8 cellular contexts compared by ENCODE assay signal in genomic region chr22:44668886-44669724, GRCh38. TPM values are rescaled to one million over a fixed set of nuclear protein-coding genes. Genes with fewer than 3 reads are reported as not detected.
DNase-seq lines count a peak whose midpoint lies in the region; ATAC-seq and TF ChIP-seq lines count a peak whose summit lies in the region.

No MANE protein-coding gene starts in this region.

- no peaks in the 10 kb centered on the region for H3K36me3 Mint-ChIP-seq in endodermal cell (ENCODE audit: low read depth)
- peaks cover 0 to 6% of the 10 kb centered on the region in 2 donors for H3K36me3 Mint-ChIP-seq in naive B cell

- WGBS in heart left ventricle, 4 donors, result 5 to 26% (median 9%) methylated on average over 8 to 50 of the region's 50 CpGs
- 14 to 48% methylated on average over 6 to 42 of the region's 50 CpGs for WGBS in endodermal cell (ENCODE audit: insufficient coverage in 1 of 2, insufficient read length in 1 of 2), 2 experiments

- TF ChIP-seq POLR2A in heart left ventricle (IDR thresholded peaks at IDR 0.05), result no peak

- DNase-seq in heart left ventricle (peak in 1 of 5 donors; percentile 26), Right ventricle myocardium inferior (ENCODE audit: missing footprints) (no peak), endodermal cell (peak; percentile 62), naive B cell (no peak), DMS153 (lab: John Stamatoyannopoulos, UW) (no peak), SK-N-DZ (ENCODE audit: low spot score) (no peak), hippocampal formation (lab: John Stamatoyannopoulos, UW) (no peak)

- TF ChIP-seq CTCF in heart left ventricle (IDR thresholded peaks at IDR 0.05) (no peak), endodermal cell (conservative IDR thresholded peaks at IDR 0.05) (no peak)

- H3K9ac ChIP-seq in endodermal cell (ENCODE audit: extremely low read depth, low read length, poor library complexity, severe bottlenecking), result no peak overlapping the region

- H3K27me3 Mint-ChIP-seq in endodermal cell (ENCODE audit: insufficient read depth), result peaks cover 35% of the 10 kb centered on the region
- H3K27me3 Mint-ChIP-seq in naive B cell, result peaks cover 24 to 57% (median 32%) of the 10 kb centered on the region in 3 donors

- H3K9me3 Mint-ChIP-seq in endodermal cell (no peaks in the 10 kb centered on the region), naive B cell (no peaks in the 10 kb centered on the region)

- H3K4me1 ChIP-seq in heart left ventricle, result peaks cover 0 to 59% (median 12%) of the 10 kb centered on the region in 12 donors
- no peaks in the 10 kb centered on the region for H3K4me1 ChIP-seq in endodermal cell (ENCODE audit: control insufficient read depth, insufficient read depth, low read length)

- peaks cover 0 to 10% (median 0%) of the 10 kb centered on the region in 9 donors for H3K27me3 ChIP-seq in heart left ventricle
- H3K27me3 ChIP-seq in endodermal cell (ENCODE audit: control insufficient read depth, insufficient read depth, low read length, poor library complexity, severe bottlenecking), result peaks cover 11% of the 10 kb centered on the region

- H3K9me3 ChIP-seq in heart left ventricle, result no peaks in the 10 kb centered on the region
- no peaks in the 10 kb centered on the region for H3K9me3 ChIP-seq in endodermal cell (ENCODE audit: control insufficient read depth, low read length)

- H3K4me1 Mint-ChIP-seq in endodermal cell, result no peaks in the 10 kb centered on the region
- H3K4me1 Mint-ChIP-seq in naive B cell, result peaks cover 5 to 30% (median 22%) of the 10 kb centered on the region in 3 donors

- intact Hi-C loops in heart left ventricle (cut with DNase I), result no loop called here
- intact Hi-C loops in Right ventricle myocardium inferior (cut with DNase I), result no loop called here

- peak overlapping the region; percentile 59 for H3K4me3 Mint-ChIP-seq in endodermal cell
- peak overlapping the region; percentile 48 to 84 (median 74) for H3K4me3 Mint-ChIP-seq in naive B cell

- H3K27ac Mint-ChIP-seq in endodermal cell, result no peak overlapping the region
- peak overlapping the region in 1 of 6 donors; percentile 68 for H3K27ac Mint-ChIP-seq in naive B cell

- H3K27ac ChIP-seq in heart left ventricle, result peak overlapping the region in 1 of 12 donors; percentile 38
- H3K27ac ChIP-seq in endodermal cell (ENCODE audit: low read depth, low read length), result no peak overlapping the region

- H3K4me3 ChIP-seq in heart left ventricle (peak overlapping the region in 11 of 12 donors; percentile 18 to 88 (median 59)), endodermal cell (ENCODE audit: low read length) (peak overlapping the region; percentile 73)

- peak in 1 of 4 donors; percentile 3 for ATAC-seq in heart left ventricle
- no peak for ATAC-seq in Right ventricle myocardium inferior
- ATAC-seq in naive B cell (ENCODE audit: low read depth in 2 of 2), result peak in 1 of 2 donors; percentile 17
- ATAC-seq in GM21447 (IDR thresholded peaks at IDR 0.05; ENCODE audit: unreplicated experiment), result no peak

- H3K36me3 ChIP-seq in heart left ventricle, result no peaks in the 10 kb centered on the region
- H3K36me3 ChIP-seq in endodermal cell (ENCODE audit: control insufficient read depth, insufficient read depth, low read length), result no peaks in the 10 kb centered on the region

RNA-seq across cellular contexts. Expression of gene PRR5, which starts 32.9 kb away (rescaled TPM):
- total RNA-seq in heart left ventricle (1 to 10 TPM; 1.6 to 9.5 (median 2.2) TPM), Right ventricle myocardium inferior (2.9 TPM), endodermal cell (10 to 100 TPM; 32.0 to 37.2 TPM)
- polyA plus RNA-seq in heart left ventricle (1 to 10 TPM; 2.0 to 2.2 TPM), naive B cell (ENCODE audit: low read depth in 6 of 6) (10 to 100 TPM in 1 of 6 donors, 1 to 10 TPM in 5; 5.4 to 10.9 (median 7.6) TPM)
- 13.0 TPM for polyA plus RNA-seq in endodermal cell (2013, experiment 1 of 2)
- 12.3 TPM for polyA plus RNA-seq in endodermal cell (2013, experiment 2 of 2)
- 1.0 and 3.1 TPM in 2 replicates for polyA plus RNA-seq in SK-N-DZ (2014; cell fraction: cytosol; rRNA removed)
- 0.84 and 1.1 TPM in 2 replicates for polyA plus RNA-seq in SK-N-DZ (2014; cell fraction: nucleus; rRNA removed)
